In genomic region chr2:68837861-68838341, GRCh38 we compare ENCODE assay signal across 11 cellular contexts. TPM values are rescaled to one million over a fixed set of nuclear protein-coding genes. Genes with fewer than 3 reads are reported as not detected.
DNase-seq lines count a peak whose midpoint lies in the region; ATAC-seq and TF ChIP-seq lines count a peak whose summit lies in the region.
"Had no signal": no experiment of that assay in that cellular context is flagged by ENCODE, and none has a peak within 500 bp of the region (broad histone marks: within the 10 kb centered on the region; RNA-seq: fewer than 3 reads in every experiment).

No MANE protein-coding gene starts in this region.

- in situ Hi-C loops in IMR-90 (cut with MboI; ENCODE audit: low sequenced_read_pairs), result no loop called here

- no peak overlapping the region for H3K14ac ChIP-seq in IMR-90 (replicated peaks; ENCODE audit: low read depth, low read length)

- no peak overlapping the region for H3K27ac ChIP-seq in IMR-90 (ENCODE audit: insufficient read depth, low read length)
- H3K27ac ChIP-seq: SK-N-MC had no signal

- no CpG with 5 or more reads among the region's 3 CpGs for WGBS in IMR-90 (ENCODE audit: extremely low coverage in 2 of 2, insufficient read length in 1 of 2), 2 experiments

- no peak overlapping the region for H3K18ac ChIP-seq in IMR-90 (ENCODE audit: low read depth, low read length)

- H3K4ac ChIP-seq in IMR-90 (ENCODE audit: low read depth, low read length), result no peak overlapping the region

- no peak overlapping the region for H2BK15ac ChIP-seq in IMR-90 (ENCODE audit: low read depth, low read length)

- no peak for DNase-seq in activated CD4-positive, alpha-beta T cell treated with anti-CD3 and anti-CD28 coated beads for 36 hours
- no peak for DNase-seq in activated CD4-positive, alpha-beta T cell treated with anti-CD3 and anti-CD28 coated beads for 48 hours
- DNase-seq in IMR-90 (peak; percentile 85), fibroblast of peridontal ligament (ENCODE audit: extremely low read depth) (peak; percentile 48), NCI-H2196 treated with DMSO at 0.1 percent for 48 hours (lab: John Stamatoyannopoulos, UW; ENCODE audit: unreplicated experiment) (no peak), anterior cingulate cortex (lab: John Stamatoyannopoulos, UW) (no peak), DMS 273 (lab: John Stamatoyannopoulos, UW; ENCODE audit: unreplicated experiment) (no peak)
- DNase-seq: NCI-H1930 had no signal

- no peaks in the 10 kb centered on the region for H3K36me3 ChIP-seq in IMR-90 (ENCODE audit: control insufficient read depth, insufficient read depth, low read length)

- BruUV-seq in IMR-90 (replicated peaks; lab: Mats Ljungman, UMichigan), result no TSS peak

- dilution Hi-C loops in IMR-90 (cut with HindIII; ENCODE audit: low sequenced_read_pairs, unreplicated experiment), result no loop called here

- no peak overlapping the region for H2AK5ac ChIP-seq in IMR-90 (ENCODE audit: low read depth, low read length)

- no peak overlapping the region for H3K56ac ChIP-seq in IMR-90 (ENCODE audit: extremely low read depth, insufficient read depth, low read length)

- H3K4me1 Mint-ChIP-seq in activated CD4-positive, alpha-beta T cell treated with anti-CD3 and anti-CD28 coated beads for 36 hours, result peaks cover 33% of the 10 kb centered on the region

- intact Hi-C loops in activated CD4-positive, alpha-beta T cell treated with anti-CD3 and anti-CD28 coated beads for 36 hours (cut with DNase I, micrococcal nuclease), result loop anchor here (1.0 to 2.0 kb wide), 7 partner anchors 71 to 371 kb away; partner anchors contain the start of genes APLF (in 2 of the 2) and FBXO48 (in 2 of the 2)
- intact Hi-C loops in IMR-90 (cut with micrococcal nuclease), result loop anchor here (2.0 kb wide), 1 partner anchor 87 kb away; no protein-coding TSS in a partner anchor

- H2AK9ac ChIP-seq in IMR-90 (replicated peaks; ENCODE audit: low read depth, low read length, poor library complexity), result no peak overlapping the region

- no peak overlapping the region for H4K8ac ChIP-seq in IMR-90 (ENCODE audit: low read depth in 2 of 2, low read length in 2 of 2)

- no peak overlapping the region for H3K9ac ChIP-seq in IMR-90 (ENCODE audit: low read depth, low read length)

- no peaks in the 10 kb centered on the region for H3K9me3 ChIP-seq in IMR-90 (ENCODE audit: control insufficient read depth, insufficient read depth, low read length)

- no peak overlapping the region for H3K4me2 ChIP-seq in IMR-90 (ENCODE audit: low read depth, low read length)

- POLR2A ChIA-PET in activated CD4-positive, alpha-beta T cell treated with anti-CD3 and anti-CD28 coated beads for 36 hours (lab: Charles Lee), result no interaction called here
- POLR2A ChIA-PET in IMR-90 (lab: Charles Lee; ENCODE audit: unreplicated experiment), result no interaction called here

- no peaks in the 10 kb centered on the region for H4K20me1 ChIP-seq in IMR-90 (ENCODE audit: insufficient read depth, low read length)

- H3K27me3 Mint-ChIP-seq in activated CD4-positive, alpha-beta T cell treated with anti-CD3 and anti-CD28 coated beads for 36 hours, result no peaks in the 10 kb centered on the region

- ATAC-seq in activated CD4-positive, alpha-beta T cell treated with anti-CD3 and anti-CD28 coated beads for 36 hours, result peak; percentile 87
- peak; percentile 69 for ATAC-seq in GM21717 (IDR thresholded peaks at IDR 0.05; ENCODE audit: unreplicated experiment)
- peak; percentile 40; the same call in 1 of the 2 replicates for ATAC-seq in IMR-90 (ENCODE audit: low read depth)

- H3K79me1 ChIP-seq in IMR-90 (ENCODE audit: low read depth in 1 of 2, low read length in 2 of 2), result no peaks in the 10 kb centered on the region

- no peak overlapping the region for H4K91ac ChIP-seq in IMR-90 (ENCODE audit: insufficient read depth, low read depth, low read length)

- peak overlapping the region; percentile 6; the same call in 1 of the 2 replicates for H2BK20ac ChIP-seq in IMR-90 (ENCODE audit: low read depth, low read length)

- H3K4me3 ChIP-seq in IMR-90 (ENCODE audit: insufficient read depth, low read depth, low read length), result no peak overlapping the region
- H3K4me3 ChIP-seq: SK-N-MC had no signal

- TF ChIP-seq RAD21 in IMR-90 (IDR thresholded peaks at IDR 0.05; ENCODE audit: low read length), result no peak

- peaks cover 3% of the 10 kb centered on the region; the same call in 1 of the 2 replicates for H3K9me1 ChIP-seq in IMR-90 (ENCODE audit: insufficient read depth, low read length)

- CTCF ChIA-PET in activated CD4-positive, alpha-beta T cell treated with anti-CD3 and anti-CD28 coated beads for 36 hours (lab: Charles Lee), result interaction anchor here (0.7 to 6.9 kb wide), 22 partner anchors 15 to 374 kb away, joined by 3 to 55 read pairs (median 5); partner anchors contain the start of gene ARHGAP25
- CTCF ChIA-PET in IMR-90 (lab: Yijun Ruan, JAX), result interaction anchor here (0.6 to 2.1 kb wide), 3 partner anchors 9 to 75 kb away, joined by 3 to 8 read pairs (median 7); no protein-coding TSS in a partner anchor

- no peak for TF ChIP-seq POLR2A in IMR-90 (IDR thresholded peaks at IDR 0.05; ENCODE audit: low read depth, low read length)

- no peak overlapping the region for H2BK120ac ChIP-seq in IMR-90 (ENCODE audit: low read depth, low read length)

- H3K27ac Mint-ChIP-seq in activated CD4-positive, alpha-beta T cell treated with anti-CD3 and anti-CD28 coated beads for 36 hours, result peak overlapping the region; percentile 79

- no peak for TF ChIP-seq CTCF in IMR-90 (conservative IDR thresholded peaks at IDR 0.05; ENCODE audit: low read depth, low read length)

- H3K27me3 ChIP-seq in IMR-90 (ENCODE audit: control insufficient read depth, insufficient read depth, low read length), result no peaks in the 10 kb centered on the region

- H3K23ac ChIP-seq in IMR-90 (ENCODE audit: low read depth, low read length), result no peak overlapping the region

- H4K5ac ChIP-seq in IMR-90 (ENCODE audit: low read depth, low read length), result no peak overlapping the region

- H3K4me1 ChIP-seq in IMR-90 (ENCODE audit: control insufficient read depth, insufficient read depth, low read length), result no peaks in the 10 kb centered on the region; the same call in 1 of the 2 replicates

- no peak overlapping the region for H2BK5ac ChIP-seq in IMR-90 (ENCODE audit: low read depth, low read length, poor library complexity, severe bottlenecking)

- H3K36me3 Mint-ChIP-seq in activated CD4-positive, alpha-beta T cell treated with anti-CD3 and anti-CD28 coated beads for 36 hours (ENCODE audit: low read depth), result no peaks in the 10 kb centered on the region

- no peaks in the 10 kb centered on the region for H3K9me3 Mint-ChIP-seq in activated CD4-positive, alpha-beta T cell treated with anti-CD3 and anti-CD28 coated beads for 36 hours (ENCODE audit: low read depth)

- no peak overlapping the region for H2AFZ ChIP-seq in IMR-90 (replicated peaks; ENCODE audit: low read length, poor library complexity)

- no peak overlapping the region for H3K4me3 Mint-ChIP-seq in activated CD4-positive, alpha-beta T cell treated with anti-CD3 and anti-CD28 coated beads for 36 hours

TF ChIP-seq in IMR-90, 13 proteins besides CTCF, POLR2A, EP300 and RAD21:
- TF ChIP-seq FOS (IDR thresholded peaks at IDR 0.05; ENCODE audit: low read depth, low read length) (no peak), MAFK (IDR thresholded peaks at IDR 0.05; ENCODE audit: low read depth, low read length) (no peak), ELK1 (IDR thresholded peaks at IDR 0.05; ENCODE audit: borderline replicate concordance, low read depth, low read length) (no peak), RCOR1 (IDR thresholded peaks at IDR 0.05; ENCODE audit: insufficient replicate concordance, low read length) (no peak), CHD1 (IDR thresholded peaks at IDR 0.05; ENCODE audit: low read depth, low read length) (no peak), USF2 (IDR thresholded peaks at IDR 0.05; ENCODE audit: low read depth, low read length) (no peak), MAZ (IDR thresholded peaks at IDR 0.05; ENCODE audit: borderline replicate concordance, low read depth, low read length) (no peak), MXI1 (IDR thresholded peaks at IDR 0.05; ENCODE audit: borderline replicate concordance, low read depth, low read length) (no peak)

RNA-seq across cellular contexts. Expression of gene BMP10, which starts 33.3 kb away (rescaled TPM):
- not detected for total RNA-seq in activated CD4-positive, alpha-beta T cell treated with anti-CD3 and anti-CD28 coated beads for 36 hours
- not detected in 2 replicates for total RNA-seq in IMR-90 (2012; rRNA removed)
- not detected in 2 replicates for polyA plus RNA-seq in IMR-90 (2012; rRNA removed)
- not detected in 2 replicates for polyA plus RNA-seq in IMR-90 (2012; cell fraction: cytosol; rRNA removed)
- not detected in 2 replicates for polyA plus RNA-seq in IMR-90 (2012; cell fraction: nucleus; rRNA removed; ENCODE audit: low replicate concordance)
- total RNA-seq: A673 had no signal

Comparison
In these comparisons a context has a peak if more than half of its experiments do, and no peak if none do; other contexts are left out.
1. DNase-seq: peak in IMR-90 (single experiment) and fibroblast of peridontal ligament (single experiment); none in activated CD4-positive, alpha-beta T cell treated with anti-CD3 and anti-CD28 coated beads for 36 hours (single experiment), activated CD4-positive, alpha-beta T cell treated with anti-CD3 and anti-CD28 coated beads for 48 hours (single experiment), NCI-H2196 treated with DMSO at 0.1 percent for 48 hours (single experiment), anterior cingulate cortex (0 of 58) and DMS 273 (single experiment).
2. Peak in every context shown above with its lines, with median percentiles within 50 percentile points of each other: ATAC-seq.